12 cellular contexts compared by ENCODE assay signal in the genomic region with DNA sequence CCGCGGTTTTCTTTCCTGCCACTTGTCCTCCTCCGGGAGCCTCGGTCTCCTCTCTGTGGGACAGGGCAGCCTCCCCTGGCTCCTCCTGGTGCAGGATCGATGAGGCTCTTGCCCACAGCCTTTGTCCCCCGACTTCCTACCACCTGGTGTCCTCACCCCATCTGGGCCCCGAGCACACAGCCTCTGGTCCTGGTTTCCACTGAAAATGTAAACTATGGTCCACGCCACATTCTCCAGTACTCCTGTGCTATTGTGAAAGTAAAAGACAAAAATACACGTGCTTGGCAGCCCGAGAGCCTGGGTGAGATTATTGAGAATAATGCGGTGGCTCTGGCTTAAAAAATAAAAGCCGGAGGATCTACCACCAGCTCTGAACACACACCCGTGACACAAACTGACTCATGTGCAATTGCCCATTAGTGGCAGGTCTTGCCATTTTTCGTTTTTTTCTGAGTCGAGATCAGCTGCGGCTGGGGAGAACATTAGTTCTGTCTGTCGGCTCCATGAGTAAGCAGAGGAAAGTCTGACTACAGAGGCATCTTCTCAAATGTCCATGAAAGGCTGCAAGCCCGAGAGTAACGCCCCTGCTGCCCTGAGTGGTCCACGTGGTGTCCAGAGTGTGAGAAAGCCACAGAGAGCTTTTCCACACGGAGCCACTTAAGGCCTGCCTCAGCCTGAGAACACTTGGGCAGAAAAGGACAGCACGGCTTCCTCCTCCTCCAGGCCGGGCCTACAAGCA. TPM values are rescaled to one million over a fixed set of nuclear protein-coding genes. Genes with fewer than 3 reads are reported as not detected.
DNase-seq lines count a peak whose midpoint lies in the region; ATAC-seq and TF ChIP-seq lines count a peak whose summit lies in the region.
"Had no signal": no experiment of that assay in that cellular context is flagged by ENCODE, and none has a peak within 500 bp of the region (broad histone marks: within the 10 kb centered on the region; RNA-seq: fewer than 3 reads in every experiment).

No MANE protein-coding gene starts in this region.

- DNase-seq in AG20443 (ENCODE audit: low spot score) = peak; percentile 95
- peak; percentile 38 for DNase-seq in T1000 (lab: John Stamatoyannopoulos, UW)
- peak; percentile 72 for DNase-seq in Right ventricle myocardium superior
- DNase-seq in psoas muscle = peak; percentile 81 to 82
- no peak for DNase-seq in NCI-H146 (lab: John Stamatoyannopoulos, UW)
- DNase-seq in retina = no peak
- DNase-seq in NCI-H1105 treated with DMSO at 0.1 percent for 48 hours (lab: John Stamatoyannopoulos, UW) = no peak
- DNase-seq: activated gamma-delta T cell; NCI-H187 treated with DMSO at 0.1 percent for 48 hours; stimulated activated CD4-positive, alpha-beta T cell treated with anti-CD3 and anti-CD28 coated beads, Interleukin-4, amount 100 ng/mL, for 4 hours had no signal

- peaks cover 9% of the 10 kb centered on the region for H3K9me3 ChIP-seq in psoas muscle

- ATAC-seq in Right ventricle myocardium superior (ENCODE audit: poor library complexity) (peak; percentile 62), psoas muscle (peak; percentile 55 to 83 (median 79)), HG03565 (IDR thresholded peaks at IDR 0.05; ENCODE audit: unreplicated experiment) (no peak)

- H3K4me3 ChIP-seq in psoas muscle = peak overlapping the region; percentile 23

- H3K27me3 ChIP-seq in psoas muscle (ENCODE audit: insufficient read depth in 3 of 3, low read length in 2 of 3) = peaks cover 0 to 10% (median 4%) of the 10 kb centered on the region in 3 donors

- intact Hi-C loops in Right ventricle myocardium superior (cut with DNase I) = no loop called here
- intact Hi-C loops in psoas muscle (cut with DNase I) = no loop called here

- no peaks in the 10 kb centered on the region for H3K36me3 ChIP-seq in psoas muscle (ENCODE audit: insufficient read depth in 1 of 2, low read depth in 1 of 2)

- no peak for TF ChIP-seq CTCF in psoas muscle (IDR thresholded peaks at IDR 0.05)

- peaks cover 6% of the 10 kb centered on the region for H3K4me1 ChIP-seq in psoas muscle
- H3K4me1 ChIP-seq: Caco-2 had no signal

- WGBS in psoas muscle, 3 donors = 22 to 34% (median 27%) methylated on average over 23 of the region's 23 CpGs

- H3K27ac ChIP-seq in psoas muscle = peak overlapping the region; percentile 61

RNA-seq across cellular contexts. Expression of gene COL6A2, which starts 5.7 kb away (rescaled TPM):
- total RNA-seq in Right ventricle myocardium superior = 191 TPM
- 100 to 1,000 TPM in 2 of 4 donors, 10 to 100 TPM in 2; 56.2 to 122 (median 90.4) TPM for total RNA-seq in psoas muscle
- polyA plus RNA-seq in psoas muscle = 10 to 100 TPM; 29.8 to 58.8 (median 47.1) TPM

Comparison
In these comparisons a context has a peak if more than half of its experiments do, and no peak if none do; other contexts are left out.
1. DNase-seq: peak in AG20443 (single experiment), T1000 (single experiment), Right ventricle myocardium superior (single experiment) and psoas muscle (2 of 2); none in NCI-H146 (single experiment), retina (single experiment) and NCI-H1105 treated with DMSO at 0.1 percent for 48 hours (single experiment).